Comparison of ENCODE assay signal across 1 cellular context in genomic region chr22:37627091-37627490, GRCh38.
TF ChIP-seq lines count a peak whose summit lies in the region.

No MANE protein-coding gene starts in this region.

TF ChIP-seq in GM23338, 12 proteins besides CTCF, POLR2A, EP300 and RAD21 (continued from another document):
- no peak for TF ChIP-seq REST (IDR thresholded peaks at IDR 0.05; ENCODE audit: unreplicated experiment)
- TF ChIP-seq ZNF114 (CRISPR knock-in tag; IDR thresholded peaks at IDR 0.05) = no peak
- TF ChIP-seq NANOG (IDR thresholded peaks at IDR 0.05; ENCODE audit: borderline replicate concordance) = no peak
- TF ChIP-seq POLR2AphosphoS5 (IDR thresholded peaks at IDR 0.05; ENCODE audit: low read depth) = no peak
- TF ChIP-seq ZNF462 (CRISPR knock-in tag; IDR thresholded peaks at IDR 0.05) = no peak
- TF ChIP-seq ETS1 (IDR thresholded peaks at IDR 0.05) = no peak
